ENCODE assay signal across 8 cellular contexts in genomic region chr12:30695327-30696102, GRCh38. TPM values are rescaled to one million over a fixed set of nuclear protein-coding genes. Genes with fewer than 3 reads are reported as not detected.
A peak's percentile ranks its signal among the peaks of the same experiment; 100 is the strongest.
DNase-seq lines count a peak whose midpoint lies in the region; ATAC-seq and TF ChIP-seq lines count a peak whose summit lies in the region.

Gene IPO8 (minus strand): TSS chr12:30695869. CDS start chr12:30695647, 222 bp downstream.

- peaks cover 3% of the 10 kb centered on the region for H3K36me3 Mint-ChIP-seq in T-helper 2 cell treated with Interferon-gamma antibody and Interleukin-4, amounts not matched to agents 5 μg/mL and 100 μg/mL, for 36 hours (ENCODE audit: low read depth)

- H3K4me1 ChIP-seq in ascending aorta: peaks cover 10 to 11% of the 10 kb centered on the region in 2 donors
- peaks cover 8% of the 10 kb centered on the region for H3K4me1 ChIP-seq in right cardiac atrium (ENCODE audit: control insufficient read depth, insufficient read depth, low read length)
- peaks cover 4% of the 10 kb centered on the region for H3K4me1 ChIP-seq in rectal smooth muscle tissue (ENCODE audit: control insufficient read depth, insufficient read depth, low read length)
- H3K4me1 ChIP-seq in aorta (ENCODE audit: control insufficient read depth in 1 of 2, insufficient read depth in 2 of 2, low read length in 2 of 2): no peaks in the 10 kb centered on the region

- H3K27ac ChIP-seq in ascending aorta (peak within 1 kb of the TSS; percentile 62 to 68), right cardiac atrium (ENCODE audit: low read length) (peak within 1 kb of the TSS; percentile 29), rectal smooth muscle tissue (ENCODE audit: low read depth, low read length) (peak within 1 kb of the TSS; percentile 75), aorta (ENCODE audit: low read depth in 1 of 2, low read length in 2 of 2) (peak within 1 kb of the TSS in 1 of 2 donors; percentile 39)

- TF ChIP-seq CTCF in ascending aorta (IDR thresholded peaks at IDR 0.05): peak in 1 of 3 experiments; percentile 20

- no peaks in the 10 kb centered on the region for H3K9me3 Mint-ChIP-seq in T-helper 2 cell treated with Interferon-gamma antibody and Interleukin-4, amounts not matched to agents 5 μg/mL and 100 μg/mL, for 36 hours

- H3K27me3 Mint-ChIP-seq in T-helper 2 cell treated with Interferon-gamma antibody and Interleukin-4, amounts not matched to agents 5 μg/mL and 100 μg/mL, for 36 hours (ENCODE audit: low read depth): peaks cover 7% of the 10 kb centered on the region

- intact Hi-C loops in ascending aorta (cut with DNase I): loop anchor here (1.0 to 5.0 kb wide), 3 partner anchors 60 to 1314 kb away; partner anchors contain the start of gene ERGIC2
- intact Hi-C loops in right cardiac atrium (cut with DNase I): no loop called here
- intact Hi-C loops in aorta (cut with DNase I): loop anchor here (2.0 to 10.0 kb wide), 3 partner anchors 59 to 109 kb away; partner anchors contain the start of gene CAPRIN2 (in 1 of the 2)

- H3K36me3 ChIP-seq in ascending aorta: no peaks in the 10 kb centered on the region
- no peaks in the 10 kb centered on the region for H3K36me3 ChIP-seq in rectal smooth muscle tissue (ENCODE audit: control insufficient read depth, insufficient read depth, low read length)
- H3K36me3 ChIP-seq in aorta (ENCODE audit: control insufficient read depth in 1 of 2, insufficient read depth in 2 of 2, low read length in 1 of 2): no peaks in the 10 kb centered on the region

- ATAC-seq in GM18502 (IDR thresholded peaks at IDR 0.05; ENCODE audit: poor library complexity, unreplicated experiment): peak; percentile 85
- ATAC-seq in HG02970 (IDR thresholded peaks at IDR 0.05; ENCODE audit: low FRiP score, unreplicated experiment): peak; percentile 70
- peak; percentile 97 for ATAC-seq in right cardiac atrium
- ATAC-seq in aorta (ENCODE audit: low FRiP score): peak; percentile 98

- H3K9ac ChIP-seq in rectal smooth muscle tissue (ENCODE audit: low read length): peak within 1 kb of the TSS; percentile 58

- peaks cover 28% of the 10 kb centered on the region for H3K4me1 Mint-ChIP-seq in T-helper 2 cell treated with Interferon-gamma antibody and Interleukin-4, amounts not matched to agents 5 μg/mL and 100 μg/mL, for 36 hours (ENCODE audit: low read depth)

- H3K27me3 ChIP-seq in ascending aorta (no peaks in the 10 kb centered on the region), right cardiac atrium (ENCODE audit: control insufficient read depth, insufficient read depth) (no peaks in the 10 kb centered on the region), rectal smooth muscle tissue (ENCODE audit: control insufficient read depth, insufficient read depth, low read length) (no peaks in the 10 kb centered on the region), aorta (ENCODE audit: control insufficient read depth in 1 of 2, insufficient read depth in 2 of 2, low read length in 1 of 2) (no peaks in the 10 kb centered on the region)

- WGBS in right cardiac atrium: under 1% methylated on average over 68 of the region's 68 CpGs
- WGBS in aorta, 2 donors: 1% methylated on average over 60 to 68 of the region's 68 CpGs

- peak; percentile 85 for DNase-seq in NCI-H187 treated with DMSO at 0.1 percent for 48 hours (lab: John Stamatoyannopoulos, UW)
- DNase-seq in T-helper 2 cell treated with Interferon-gamma antibody and Interleukin-4, amounts not matched to agents 5 μg/mL and 100 μg/mL, for 36 hours (ENCODE audit: low spot score): peak; percentile 83
- peak; percentile 77 to 95 for DNase-seq in ascending aorta (ENCODE audit: low spot score in 2 of 2)
- peak; percentile 96 to 98 (median 97) for DNase-seq in right cardiac atrium
- DNase-seq in aorta: peak; percentile 96 to 97

- H3K4me3 ChIP-seq in ascending aorta (peak within 1 kb of the TSS; percentile 81 to 95), right cardiac atrium (ENCODE audit: low read length) (peak within 1 kb of the TSS; percentile 81), rectal smooth muscle tissue (ENCODE audit: low read length) (peak within 1 kb of the TSS; percentile 92), aorta (ENCODE audit: low read length in 2 of 2) (peak within 1 kb of the TSS; percentile 77 to 87)

- H3K4me3 Mint-ChIP-seq in T-helper 2 cell treated with Interferon-gamma antibody and Interleukin-4, amounts not matched to agents 5 μg/mL and 100 μg/mL, for 36 hours: peak within 1 kb of the TSS; percentile 95

- peak within 1 kb of the TSS; percentile 93 for H3K27ac Mint-ChIP-seq in T-helper 2 cell treated with Interferon-gamma antibody and Interleukin-4, amounts not matched to agents 5 μg/mL and 100 μg/mL, for 36 hours

- H3K9me3 ChIP-seq in ascending aorta (no peaks in the 10 kb centered on the region), right cardiac atrium (ENCODE audit: control insufficient read depth, low read length) (no peaks in the 10 kb centered on the region), aorta (ENCODE audit: control insufficient read depth, low read length) (no peaks in the 10 kb centered on the region)

RNA-seq across cellular contexts. Expression of gene IPO8, which starts in this region (rescaled TPM):
- 79.7 TPM for total RNA-seq in ascending aorta
- total RNA-seq in right cardiac atrium: 10 to 100 TPM; 26.5 to 30.8 (median 29.4) TPM
- polyA plus RNA-seq in right cardiac atrium: 7.8 TPM
- 10 to 100 TPM; 48.9 to 49.3 TPM for total RNA-seq in aorta
- 10 to 100 TPM; 16.9 to 18.6 TPM for polyA plus RNA-seq in aorta

Comparison
In these comparisons a context has a peak if more than half of its experiments do, and no peak if none do; other contexts are left out.
1. intact Hi-C loops: an anchor here in ascending aorta (1.0 to 5.0 kb wide) and aorta (2.0 to 10.0 kb wide); none called in right cardiac atrium.